ENCODE assay signal across 22 cellular contexts in genomic region chr3:24615177-24615576, GRCh38.
DNase-seq lines count a peak whose midpoint lies in the region; FAIRE-seq and TF ChIP-seq lines count a peak whose summit lies in the region.
"Had no signal": no experiment of that assay in that cellular context is flagged by ENCODE, and none has a peak within 500 bp of the region (broad histone marks: within the 10 kb centered on the region; RNA-seq: fewer than 3 reads in every experiment).

No MANE protein-coding gene starts in this region.

- H3K27ac ChIP-seq in HEK293 (ENCODE audit: extremely low read depth, low read depth, low read length): no peak overlapping the region
- no peak overlapping the region for H3K27ac ChIP-seq in small intestine (ENCODE audit: low read depth in 1 of 2, low read length in 1 of 2)
- H3K27ac ChIP-seq: BLaER1, C4-2B, GM23248 had no signal

- POLR2A ChIA-PET in HEK293 (lab: Yijun Ruan, JAX): no interaction called here

- DNase-seq in kidney glomerular epithelial cell (lab: John Stamatoyannopoulos, UW): peak; percentile 19
- DNase-seq in small intestine: peak; percentile 71
- DNase-seq in Kasumi-1 (lab: John Stamatoyannopoulos, UW): no peak
- no peak for DNase-seq in OCI-M2 (lab: John Stamatoyannopoulos, UW; ENCODE audit: unreplicated experiment)
- DNase-seq in HK-2 (ENCODE audit: unreplicated experiment): no peak
- DNase-seq: Caco-2; CD4-positive, CD25-positive, alpha-beta regulatory T cell; CD8-positive, alpha-beta T cell; DMS 273 treated with DMSO at 0.1 percent for 48 hours; DMS79; EL; GDM1; GM23248; H7; HCEC 1CT had no signal

- no peaks in the 10 kb centered on the region for H3K27me3 ChIP-seq in small intestine (ENCODE audit: control insufficient read depth in 2 of 2, insufficient read depth in 2 of 2, low read length in 2 of 2)
- H3K27me3 ChIP-seq: BLaER1 had no signal

- 12 to 53% (median 19%) methylated on average over 2 of the region's 2 CpGs for WGBS in small intestine, 3 donors

- no peak for TF ChIP-seq CTCF in HEK293 (tag by site-specific recombination; IDR thresholded peaks at IDR 0.05)

- H3K4me1 ChIP-seq in HEK293 (ENCODE audit: control insufficient read depth, insufficient read depth, low read length) (no peaks in the 10 kb centered on the region), small intestine (ENCODE audit: control insufficient read depth in 2 of 2, insufficient read depth in 1 of 2, low read depth in 1 of 2, low read length in 1 of 2) (peaks cover 1 to 2% of the 10 kb centered on the region in 2 donors)
- H3K4me1 ChIP-seq: BLaER1 had no signal

- CTCF ChIA-PET in HEK293 (lab: Yijun Ruan, JAX): no interaction called here

- H3K9me3 ChIP-seq in HEK293 (ENCODE audit: control insufficient read depth, insufficient read depth, low read depth, low read length): no peaks in the 10 kb centered on the region
- no peaks in the 10 kb centered on the region for H3K9me3 ChIP-seq in small intestine (ENCODE audit: control insufficient read depth, low read depth)
- H3K9me3 ChIP-seq: BLaER1 had no signal

- FAIRE-seq in small intestine (lab: Jason Lieb, UNC): peak; percentile 19
- FAIRE-seq: D721Med, GM12878, GM19239, H1 had no signal

- H3K4me3 ChIP-seq in HEK293 (ENCODE audit: low read depth, low read length) (no peak overlapping the region), small intestine (ENCODE audit: low read depth in 1 of 2, low read length in 2 of 2) (no peak overlapping the region)
- H3K4me3 ChIP-seq: BLaER1, GM12878, GM23248 had no signal

- H3K36me3 ChIP-seq in HEK293 (ENCODE audit: control insufficient read depth in 2 of 2, insufficient read depth in 1 of 2, low read length in 2 of 2): no peaks in the 10 kb centered on the region
- H3K36me3 ChIP-seq in small intestine (ENCODE audit: control insufficient read depth in 2 of 2, insufficient read depth in 2 of 2, low read length in 2 of 2): no peaks in the 10 kb centered on the region
- H3K36me3 ChIP-seq: BLaER1 had no signal

TF ChIP-seq in HEK293, 187 proteins besides CTCF, POLR2A, EP300 and RAD21:
- TF ChIP-seq OSR2 (tag by site-specific recombination; IDR thresholded peaks at IDR 0.05) (0 out of 2 replicates have a peak, but pooled peaks have one; percentile 39), SP7 (tag by site-specific recombination; IDR thresholded peaks at IDR 0.05) (0 out of 2 replicates have a peak, but pooled peaks have one; percentile 41), BCL11B (tag by site-specific recombination; IDR thresholded peaks at IDR 0.05; ENCODE audit: low read depth) (0 out of 2 replicates have a peak, but pooled peaks have one; percentile 46), PRDM6 (tag by site-specific recombination; IDR thresholded peaks at IDR 0.05) (peak; percentile 77), YY1 (tag by site-specific recombination; IDR thresholded peaks at IDR 0.05) (no peak), PRDM2 (tag by site-specific recombination; IDR thresholded peaks at IDR 0.05; ENCODE audit: borderline replicate concordance) (no peak)

Comparison
In these comparisons a context has a peak if more than half of its experiments do, and no peak if none do; other contexts are left out.
1. DNase-seq: peak in kidney glomerular epithelial cell (single experiment) and small intestine (single experiment); none in Kasumi-1 (0 of 2), OCI-M2 (single experiment) and HK-2 (single experiment).